In the genomic region with DNA sequence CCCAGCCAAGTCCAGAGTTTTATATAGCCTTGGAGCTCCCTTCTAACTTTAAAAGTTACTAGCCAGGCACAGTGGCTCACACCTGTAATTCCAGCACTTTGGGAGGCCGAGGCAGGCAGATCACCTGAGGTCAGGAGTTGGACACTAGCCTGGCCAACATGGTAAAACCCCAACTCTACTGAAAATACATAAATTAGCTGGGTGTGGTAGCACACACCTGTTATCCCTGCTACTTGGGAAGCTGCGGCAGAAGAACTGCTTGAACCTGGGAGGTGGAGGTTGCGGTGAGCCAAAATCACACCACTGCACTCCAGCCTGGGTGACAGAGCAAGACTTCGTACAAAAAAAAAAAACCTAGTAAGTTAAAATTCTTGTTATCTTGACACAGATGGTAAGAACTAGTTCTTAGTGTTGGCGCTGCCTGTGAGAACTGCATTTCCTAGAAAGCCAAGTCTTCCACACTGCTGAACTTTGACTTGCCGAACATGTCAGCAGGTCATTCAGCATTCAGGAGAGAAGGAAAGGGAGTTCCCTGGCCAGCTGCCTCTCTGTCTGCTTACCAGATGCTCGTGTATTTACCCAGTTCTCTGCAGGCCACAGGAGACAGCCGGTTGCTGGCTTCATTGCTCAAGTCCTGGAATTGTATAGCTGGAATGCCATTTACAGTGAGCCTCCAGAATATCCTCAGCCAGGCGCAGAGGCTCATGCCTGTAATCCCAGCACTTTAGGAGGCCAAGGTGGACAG, we compare ENCODE assay signal across 20 cellular contexts. TPM values are rescaled to one million over a fixed set of nuclear protein-coding genes. Genes with fewer than 3 reads are reported as not detected.
A peak's percentile ranks its signal among the peaks of the same experiment; 100 is the strongest.
DNase-seq lines count a peak whose midpoint lies in the region; ATAC-seq and TF ChIP-seq lines count a peak whose summit lies in the region.
"Not testable (repeated sequence)": the region's sequence is repeated elsewhere in the genome, so short reads cannot be mapped to it uniquely, and the experiment has no call there.
"Had no signal": no experiment of that assay in that cellular context is flagged by ENCODE, and none has a peak within 500 bp of the region (broad histone marks: within the 10 kb centered on the region; RNA-seq: fewer than 3 reads in every experiment).

No MANE protein-coding gene starts in this region.

- TF ChIP-seq POLR2A in IMR-90 (IDR thresholded peaks at IDR 0.05; ENCODE audit: low read depth, low read length); Peyer's patch (IDR thresholded peaks at IDR 0.05); lower leg skin (IDR thresholded peaks at IDR 0.05): not testable (repeated sequence)

- BruUV-seq in IMR-90 (replicated peaks; lab: Mats Ljungman, UMichigan), result not testable (repeated sequence)

- peak; percentile 83 for DNase-seq in DMS 273 treated with DMSO at 0.1 percent for 48 hours (lab: John Stamatoyannopoulos, UW)
- peak; percentile 31 for DNase-seq in IMR-90
- peak; percentile 65 for DNase-seq in NCI-H2171 (lab: John Stamatoyannopoulos, UW)
- DNase-seq in Peyer's patch, result peak in 2 of 3 donors; percentile 56 to 58
- peak; percentile 17 for DNase-seq in epidermal melanocyte (ENCODE audit: insufficient read length, low spot score)
- DNase-seq in glutamatergic neuron, result peak; percentile 49
- peak; percentile 18 to 63 for DNase-seq in lower leg skin (ENCODE audit: low spot score in 2 of 2)
- peak; percentile 26 for DNase-seq in upper lobe of right lung

- not testable (repeated sequence) for H2BK5ac ChIP-seq in IMR-90 (ENCODE audit: low read depth, low read length, poor library complexity, severe bottlenecking)

- not testable (repeated sequence) for H3K56ac ChIP-seq in IMR-90 (ENCODE audit: extremely low read depth, insufficient read depth, low read length)

- not testable (repeated sequence) for H3K4me3 ChIP-seq in IMR-90 (ENCODE audit: insufficient read depth, low read depth, low read length); Peyer's patch; lower leg skin (ENCODE audit: low read depth, poor library complexity, severe bottlenecking); upper lobe of right lung

- ATAC-seq in IMR-90 (ENCODE audit: low read depth), result peak; percentile 53
- not testable (repeated sequence) for ATAC-seq in upper lobe of right lung

- not testable (repeated sequence) for H2AK5ac ChIP-seq in IMR-90 (ENCODE audit: low read depth, low read length)

- H3K9me3 ChIP-seq in IMR-90 (ENCODE audit: control insufficient read depth, insufficient read depth, low read length); Peyer's patch; upper lobe of right lung: not testable (repeated sequence)

- H3K4me2 ChIP-seq in IMR-90 (ENCODE audit: low read depth, low read length), result not testable (repeated sequence)

- H4K20me1 ChIP-seq in IMR-90 (ENCODE audit: insufficient read depth, low read length), result not testable (repeated sequence)

- not testable (repeated sequence) for H4K8ac ChIP-seq in IMR-90 (ENCODE audit: low read depth in 2 of 2, low read length in 2 of 2)

- H2AK9ac ChIP-seq in IMR-90 (replicated peaks; ENCODE audit: low read depth, low read length, poor library complexity), result not testable (repeated sequence)

- in situ Hi-C loops in IMR-90 (cut with MboI; ENCODE audit: low sequenced_read_pairs), result not testable (repeated sequence)

- H2BK15ac ChIP-seq in IMR-90 (ENCODE audit: low read depth, low read length), result not testable (repeated sequence)

- H3K4ac ChIP-seq in IMR-90 (ENCODE audit: low read depth, low read length), result not testable (repeated sequence)

- not testable (repeated sequence) for H3K27ac ChIP-seq in IMR-90 (ENCODE audit: insufficient read depth, low read length); Peyer's patch; upper lobe of right lung

- not testable (repeated sequence) for H4K91ac ChIP-seq in IMR-90 (ENCODE audit: insufficient read depth, low read depth, low read length)

- H2BK20ac ChIP-seq in IMR-90 (ENCODE audit: low read depth, low read length), result not testable (repeated sequence)

- not testable (repeated sequence) for H3K27me3 ChIP-seq in IMR-90 (ENCODE audit: control insufficient read depth, insufficient read depth, low read length); Peyer's patch; upper lobe of right lung

- not testable (repeated sequence) for TF ChIP-seq RAD21 in IMR-90 (IDR thresholded peaks at IDR 0.05; ENCODE audit: low read length)

- H3K27me3 Mint-ChIP-seq in glutamatergic neuron (ENCODE audit: unreplicated experiment), result not testable (repeated sequence)

- not testable (repeated sequence) for H2BK120ac ChIP-seq in IMR-90 (ENCODE audit: low read depth, low read length)

- H3K23ac ChIP-seq in IMR-90 (ENCODE audit: low read depth, low read length), result not testable (repeated sequence)

- H3K36me3 Mint-ChIP-seq in glutamatergic neuron (ENCODE audit: unreplicated experiment), result not testable (repeated sequence)

- H3K79me1 ChIP-seq in IMR-90 (ENCODE audit: low read depth in 1 of 2, low read length in 2 of 2), result not testable (repeated sequence)

- not testable (repeated sequence) for H3K27ac Mint-ChIP-seq in glutamatergic neuron (ENCODE audit: unreplicated experiment)

- not testable (repeated sequence) for H3K36me3 ChIP-seq in IMR-90 (ENCODE audit: control insufficient read depth, insufficient read depth, low read length); Peyer's patch; upper lobe of right lung

- no CpG with 5 or more reads among the region's 9 CpGs for WGBS in IMR-90 (ENCODE audit: extremely low coverage in 2 of 2, insufficient read length in 1 of 2), 2 experiments
- 56 to 62% methylated on average over 9 of the region's 9 CpGs for WGBS in lower leg skin, 2 donors

- intact Hi-C loops in IMR-90 (cut with micrococcal nuclease); lower leg skin (cut with DNase I; ENCODE audit: low total_unique reads); upper lobe of right lung (cut with DNase I): not testable (repeated sequence)

- H3K18ac ChIP-seq in IMR-90 (ENCODE audit: low read depth, low read length), result not testable (repeated sequence)

- H3K9me1 ChIP-seq in IMR-90 (ENCODE audit: insufficient read depth, low read length), result not testable (repeated sequence)

- H3K4me1 ChIP-seq in IMR-90 (ENCODE audit: control insufficient read depth, insufficient read depth, low read length); Peyer's patch; upper lobe of right lung: not testable (repeated sequence)

- not testable (repeated sequence) for H3K14ac ChIP-seq in IMR-90 (replicated peaks; ENCODE audit: low read depth, low read length)

- TF ChIP-seq CTCF in IMR-90 (conservative IDR thresholded peaks at IDR 0.05; ENCODE audit: low read depth, low read length); Peyer's patch (IDR thresholded peaks at IDR 0.05); glutamatergic neuron (IDR thresholded peaks at IDR 0.05; ENCODE audit: partially characterized antibody, unreplicated experiment); lower leg skin (IDR thresholded peaks at IDR 0.05); upper lobe of right lung (IDR thresholded peaks at IDR 0.05): not testable (repeated sequence)

- not testable (repeated sequence) for H3K9me3 Mint-ChIP-seq in glutamatergic neuron (ENCODE audit: unreplicated experiment)

- CTCF ChIA-PET in IMR-90 (lab: Yijun Ruan, JAX), result not testable (repeated sequence)

- POLR2A ChIA-PET in IMR-90 (lab: Charles Lee; ENCODE audit: unreplicated experiment), result not testable (repeated sequence)

- H3K4me3 Mint-ChIP-seq in glutamatergic neuron (ENCODE audit: unreplicated experiment), result not testable (repeated sequence)

- H4K5ac ChIP-seq in IMR-90 (ENCODE audit: low read depth, low read length), result not testable (repeated sequence)

- not testable (repeated sequence) for H2AFZ ChIP-seq in IMR-90 (replicated peaks; ENCODE audit: low read length, poor library complexity)

- H3K4me1 Mint-ChIP-seq in glutamatergic neuron (ENCODE audit: low read depth, unreplicated experiment), result not testable (repeated sequence)

- H3K9ac ChIP-seq in IMR-90 (ENCODE audit: low read depth, low read length), result not testable (repeated sequence)

- dilution Hi-C loops in IMR-90 (cut with HindIII; ENCODE audit: low sequenced_read_pairs, unreplicated experiment), result not testable (repeated sequence)

RNA-seq across cellular contexts. Expression of a gene that starts 40.3 kb away (rescaled TPM):
- total RNA-seq in IMR-90 (2012; rRNA removed), result not detected in 2 replicates
- polyA plus RNA-seq in IMR-90 (2012; rRNA removed), result not detected in 2 replicates
- polyA plus RNA-seq in IMR-90 (2012; cell fraction: cytosol; rRNA removed), result not detected in 2 replicates
- polyA plus RNA-seq in IMR-90 (2012; cell fraction: nucleus; rRNA removed; ENCODE audit: low replicate concordance), result not detected in 2 replicates
- total RNA-seq in Peyer's patch, result not detected
- total RNA-seq in glutamatergic neuron (ENCODE audit: unreplicated experiment), result not detected
- total RNA-seq in lower leg skin, result not detected
- not detected for total RNA-seq in upper lobe of right lung
- total RNA-seq: activated naive CD4-positive, alpha-beta T cell treated with anti-CD3 and anti-CD28 coated beads, Interleukin-2, amount 50 U/mL, for 72 hours; breast epithelium; CD4-positive, alpha-beta memory T cell; G401; gastrocnemius medialis; H7; HT-29; M059J; neural crest cell; ovary; smooth muscle cell; urinary bladder had no signal
- polyA plus RNA-seq: CD4-positive, alpha-beta memory T cell; smooth muscle cell; urinary bladder had no signal

RNA-seq across cellular contexts. Expression of a gene that starts 55.7 kb away (rescaled TPM):
- total RNA-seq in IMR-90 (2012; rRNA removed) (not detected in 2 replicates), Peyer's patch (not detected), glutamatergic neuron (ENCODE audit: unreplicated experiment) (not detected), lower leg skin (not detected), upper lobe of right lung (not detected)
- polyA plus RNA-seq in IMR-90 (2012; rRNA removed), result not detected in 2 replicates
- 0.07 TPM in 1 of 2 replicates, not detected in the other for polyA plus RNA-seq in IMR-90 (2012; cell fraction: cytosol; rRNA removed)
- 0.05 and 0.18 TPM in 2 replicates for polyA plus RNA-seq in IMR-90 (2012; cell fraction: nucleus; rRNA removed; ENCODE audit: low replicate concordance)
- total RNA-seq: activated naive CD4-positive, alpha-beta T cell treated with anti-CD3 and anti-CD28 coated beads, Interleukin-2, amount 50 U/mL, for 72 hours; CD4-positive, alpha-beta memory T cell; G401; H7; HT-29; neural crest cell; smooth muscle cell; urinary bladder had no signal
- polyA plus RNA-seq: CD4-positive, alpha-beta memory T cell; smooth muscle cell had no signal

Comparison
In these comparisons a context has a peak if more than half of its experiments do, and no peak if none do; other contexts are left out.
1. DNase-seq: peak in every context shown above with its lines; median percentile 83 in DMS 273 treated with DMSO at 0.1 percent for 48 hours; 65 in NCI-H2171; 57 in Peyer's patch; 49 in glutamatergic neuron; 40 in lower leg skin; 31 in IMR-90; 26 in upper lobe of right lung; 17 in epidermal melanocyte.